In the genomic region with DNA sequence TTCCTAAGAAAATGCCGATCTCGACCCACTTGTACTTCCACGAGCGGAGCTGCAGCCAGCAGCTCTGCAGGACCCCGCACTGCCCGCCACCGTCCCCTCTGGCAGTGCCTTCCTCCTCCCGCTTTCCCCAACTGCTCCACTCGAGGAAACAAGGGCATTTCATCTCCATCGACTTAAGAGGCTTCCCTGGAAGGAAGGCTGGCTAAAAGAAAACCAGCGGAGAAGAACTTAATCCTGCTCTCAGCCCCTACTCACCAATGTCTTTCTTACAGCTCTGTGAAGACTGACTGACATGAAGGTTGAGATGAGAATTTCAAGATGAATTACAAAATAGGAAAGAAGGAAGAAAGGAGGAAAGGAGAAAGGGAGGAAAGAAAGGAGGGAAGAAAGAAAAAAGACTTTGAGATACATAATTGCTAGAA, we compare ENCODE assay signal across 8 cellular contexts. TPM values are rescaled to one million over a fixed set of nuclear protein-coding genes. Genes with fewer than 3 reads are reported as not detected.
DNase-seq lines count a peak whose midpoint lies in the region; ATAC-seq, FAIRE-seq and TF ChIP-seq lines count a peak whose summit lies in the region.

No MANE protein-coding gene starts in this region.

- peaks cover 0 to 7% of the 10 kb centered on the region in 2 donors for H3K27me3 ChIP-seq in Peyer's patch

- peaks cover 0 to 26% (median 0%) of the 10 kb centered on the region in 3 donors for H3K36me3 ChIP-seq in Peyer's patch

- H3K27ac Mint-ChIP-seq in nephron: peak overlapping the region; percentile 44 to 83 (median 68)

- no peaks in the 10 kb centered on the region for H3K9me3 ChIP-seq in Peyer's patch

- ATAC-seq in HG03039 (IDR thresholded peaks at IDR 0.05; ENCODE audit: unreplicated experiment): no peak

- peaks cover 0 to 15% (median 0%) of the 10 kb centered on the region in 4 donors for H3K4me1 ChIP-seq in Peyer's patch

- H3K27me3 Mint-ChIP-seq in nephron (ENCODE audit: low read depth): peaks cover 92% of the 10 kb centered on the region

- no peak for DNase-seq in AG09309 (ENCODE audit: low read depth)
- DNase-seq in Peyer's patch: no peak
- DNase-seq in epithelial cell of proximal tubule (ENCODE audit: low read depth): no peak
- DNase-seq in AG08396 (ENCODE audit: low spot score): no peak
- DNase-seq in GM10266 (ENCODE audit: extremely low spot score): no peak
- DNase-seq in D721Med (ENCODE audit: insufficient read length, low spot score): no peak

- H3K4me3 ChIP-seq in AG09309 (ENCODE audit: control insufficient read depth, low read depth, low read length): peak overlapping the region; percentile 70
- peak overlapping the region; percentile 27 to 48 (median 39) for H3K4me3 ChIP-seq in Peyer's patch
- H3K4me3 ChIP-seq in epithelial cell of proximal tubule (ENCODE audit: low read depth, low read length): peak overlapping the region; percentile 87

- peak overlapping the region; percentile 81 to 90 (median 87) for H3K4me3 Mint-ChIP-seq in nephron

- no peak for FAIRE-seq in D721Med (lab: Jason Lieb, UNC)

- TF ChIP-seq CTCF in AG09309 (IDR thresholded peaks at IDR 0.05; ENCODE audit: control insufficient read depth, insufficient read depth, low read depth, low read length, missing control alignments): no peak
- TF ChIP-seq CTCF in Peyer's patch (IDR thresholded peaks at IDR 0.05): no peak
- TF ChIP-seq CTCF in epithelial cell of proximal tubule (conservative IDR thresholded peaks at IDR 0.05; ENCODE audit: low read depth, low read length): no peak
- TF ChIP-seq CTCF in nephron (IDR thresholded peaks at IDR 0.05; ENCODE audit: unreplicated experiment in 3 of 3): no peak
- no peak for TF ChIP-seq CTCF in GM10266 (IDR thresholded peaks at IDR 0.05; ENCODE audit: control insufficient read depth, insufficient read depth, low read depth, missing control alignments)
- no peak for TF ChIP-seq CTCF in D721Med (IDR thresholded peaks at IDR 0.05; ENCODE audit: insufficient read depth, missing control alignments)

- H3K36me3 Mint-ChIP-seq in nephron (ENCODE audit: low read depth): no peaks in the 10 kb centered on the region

- no peaks in the 10 kb centered on the region for H3K9me3 Mint-ChIP-seq in nephron

- H3K27ac ChIP-seq in Peyer's patch: no peak overlapping the region

- TF ChIP-seq POLR2A in Peyer's patch (IDR thresholded peaks at IDR 0.05): no peak

- peaks cover 47% of the 10 kb centered on the region for H3K4me1 Mint-ChIP-seq in nephron

RNA-seq across cellular contexts. Expression of a gene that starts 15.6 kb away (rescaled TPM):
- 1 to 10 TPM in 3 of 4 donors, not detected in 1; 1.6 to 3.3 (median 2.7) TPM for total RNA-seq in Peyer's patch
- 18.6 and 27.7 TPM in 2 replicates for total RNA-seq in epithelial cell of proximal tubule
